Comparison of ENCODE assay signal across 8 cellular contexts in genomic region chr12:56128669-56129209, GRCh38. TPM values are rescaled to one million over a fixed set of nuclear protein-coding genes. Genes with fewer than 3 reads are reported as not detected.
A peak's percentile ranks its signal among the peaks of the same experiment; 100 is the strongest.
DNase-seq lines count a peak whose midpoint lies in the region; ATAC-seq and TF ChIP-seq lines count a peak whose summit lies in the region.

No MANE protein-coding gene starts in this region.

- no peak for TF ChIP-seq CTCF in astrocyte of the spinal cord (IDR thresholded peaks at IDR 0.05; ENCODE audit: low read depth, low read length)
- no peak for TF ChIP-seq CTCF in stomach (IDR thresholded peaks at IDR 0.05)

- H3K4me1 ChIP-seq in stomach: peaks cover 28 to 58% (median 49%) of the 10 kb centered on the region in 4 donors

- TF ChIP-seq EP300 in stomach (IDR thresholded peaks at IDR 0.05): no peak

- 0% methylated on average over 21 of the region's 21 CpGs for WGBS in stomach, 5 donors

- peak overlapping the region; percentile 93 to 99 (median 98) for H3K4me3 Mint-ChIP-seq in immature natural killer cell

- intact Hi-C loops in stomach (cut with DNase I; ENCODE audit: low total_unique reads): no loop called here

- peaks cover 37% of the 10 kb centered on the region for H3K36me3 ChIP-seq in KOPT-K1 (ENCODE audit: insufficient read depth, low read length)
- H3K36me3 ChIP-seq in stomach: peaks cover 31 to 36% (median 35%) of the 10 kb centered on the region in 4 donors

- H3K27ac ChIP-seq in KOPT-K1 (ENCODE audit: low read depth, low read length, poor library complexity, severe bottlenecking): peak overlapping the region; percentile 77
- H3K27ac ChIP-seq in stomach: peak overlapping the region; percentile 85 to 97 (median 93)

- H3K9me3 ChIP-seq in KOPT-K1 (ENCODE audit: insufficient read depth, low read length, poor library complexity, severe bottlenecking): no peaks in the 10 kb centered on the region
- no peaks in the 10 kb centered on the region for H3K9me3 ChIP-seq in stomach

- no peaks in the 10 kb centered on the region for H3K27me3 ChIP-seq in stomach

- H3K9me3 Mint-ChIP-seq in immature natural killer cell: no peaks in the 10 kb centered on the region

- ATAC-seq in HG03159 (IDR thresholded peaks at IDR 0.05; ENCODE audit: unreplicated experiment): no peak

- H3K4me3 ChIP-seq in astrocyte of the spinal cord (ENCODE audit: low read depth, low read length) (peak overlapping the region; percentile 93), stomach (peak overlapping the region; percentile 67 to 93 (median 77))

- no peak for TF ChIP-seq POLR2A in stomach (IDR thresholded peaks at IDR 0.05)

- peak overlapping the region; percentile 94 to 98 (median 97) for H3K27ac Mint-ChIP-seq in immature natural killer cell

- H3K36me3 Mint-ChIP-seq in immature natural killer cell: peaks cover 21 to 36% (median 25%) of the 10 kb centered on the region in 3 donors

- peaks cover 57 to 67% of the 10 kb centered on the region in 2 donors for H3K4me1 Mint-ChIP-seq in immature natural killer cell

- DNase-seq in EL (peak; percentile 36), astrocyte of the spinal cord (ENCODE audit: low read depth, low spot score) (no peak), immature natural killer cell (no peak), stomach (no peak), GM19240 (ENCODE audit: insufficient read length, low spot score) (no peak), SKM-1 (lab: John Stamatoyannopoulos, UW; ENCODE audit: unreplicated experiment) (no peak)

- in situ Hi-C loops in astrocyte of the spinal cord (cut with HindIII; ENCODE audit: low sequenced_read_pairs): no loop called here

- H3K27me3 Mint-ChIP-seq in immature natural killer cell (ENCODE audit: low read depth in 3 of 3): peaks cover 10 to 21% (median 11%) of the 10 kb centered on the region in 3 donors

RNA-seq across cellular contexts. Expression of gene ESYT1, which starts 0.7 kb away (rescaled TPM):
- polyA plus RNA-seq in immature natural killer cell (100 to 1,000 TPM; 217 to 502 (median 273) TPM), stomach (10 to 100 TPM in 2 of 3 donors, 1 to 10 TPM in 1; 8.6 to 32.8 (median 13.8) TPM)
- 100 to 1,000 TPM in 1 of 5 donors, 10 to 100 TPM in 4; 23.3 to 142 (median 63.7) TPM for total RNA-seq in stomach

RNA-seq across cellular contexts. Expression of gene ZC3H10, which starts 10.7 kb away (rescaled TPM):
- 1 to 10 TPM in 2 of 3 donors, under 1 TPM in 1; 0.86 to 4.2 (median 1.3) TPM for polyA plus RNA-seq in immature natural killer cell
- 1 to 10 TPM in 3 of 5 donors, under 1 TPM in 2; under 0.01 to 5.8 (median 3.1) TPM for total RNA-seq in stomach
- polyA plus RNA-seq in stomach: 1 to 10 TPM; 1.5 to 2.2 (median 1.8) TPM

RNA-seq across cellular contexts. Expression of gene RPL41, which starts 12.3 kb away (rescaled TPM):
- polyA plus RNA-seq in immature natural killer cell (1,000 to 10,000 TPM; 2,591 to 7,233 (median 3,803) TPM), stomach (1,000 to 10,000 TPM; 5,931 to 8,449 (median 6,584) TPM)
- 1,000 to 10,000 TPM; 1,483 to 3,736 (median 1,919) TPM for total RNA-seq in stomach

RNA-seq across cellular contexts. Expression of gene MYL6B, which starts 23.6 kb away (rescaled TPM):
- polyA plus RNA-seq in immature natural killer cell: 10 to 100 TPM in 1 of 3 donors, 1 to 10 TPM in 2; 1.5 to 12.9 (median 9.3) TPM
- 10 to 100 TPM in 3 of 5 donors, 1 to 10 TPM in 1, not detected in 1; 4.9 to 24.3 (median 20.6) TPM for total RNA-seq in stomach
- polyA plus RNA-seq in stomach: 10 to 100 TPM; 53.4 to 98.1 (median 60.2) TPM

RNA-seq across cellular contexts. Expression of gene PA2G4, which starts 24.4 kb away (rescaled TPM):
- 100 to 1,000 TPM; 192 to 222 (median 214) TPM for polyA plus RNA-seq in immature natural killer cell
- total RNA-seq in stomach: 100 to 1,000 TPM in 2 of 5 donors, 10 to 100 TPM in 3; 33.8 to 144 (median 68.7) TPM
- 100 to 1,000 TPM in 1 of 3 donors, 10 to 100 TPM in 2; 74.1 to 101 (median 95.1) TPM for polyA plus RNA-seq in stomach

Comparison
In these comparisons a context has a peak if more than half of its experiments do, and no peak if none do; other contexts are left out.
1. RNA of gene ESYT1, which starts 0.7 kb away (polyA plus RNA-seq): 217 to 502 TPM in immature natural killer cell; 8.6 to 32.8 TPM in stomach; every median in the first group is over 4 times any median in the second.